9 cellular contexts compared by ENCODE assay signal in the genomic region with DNA sequence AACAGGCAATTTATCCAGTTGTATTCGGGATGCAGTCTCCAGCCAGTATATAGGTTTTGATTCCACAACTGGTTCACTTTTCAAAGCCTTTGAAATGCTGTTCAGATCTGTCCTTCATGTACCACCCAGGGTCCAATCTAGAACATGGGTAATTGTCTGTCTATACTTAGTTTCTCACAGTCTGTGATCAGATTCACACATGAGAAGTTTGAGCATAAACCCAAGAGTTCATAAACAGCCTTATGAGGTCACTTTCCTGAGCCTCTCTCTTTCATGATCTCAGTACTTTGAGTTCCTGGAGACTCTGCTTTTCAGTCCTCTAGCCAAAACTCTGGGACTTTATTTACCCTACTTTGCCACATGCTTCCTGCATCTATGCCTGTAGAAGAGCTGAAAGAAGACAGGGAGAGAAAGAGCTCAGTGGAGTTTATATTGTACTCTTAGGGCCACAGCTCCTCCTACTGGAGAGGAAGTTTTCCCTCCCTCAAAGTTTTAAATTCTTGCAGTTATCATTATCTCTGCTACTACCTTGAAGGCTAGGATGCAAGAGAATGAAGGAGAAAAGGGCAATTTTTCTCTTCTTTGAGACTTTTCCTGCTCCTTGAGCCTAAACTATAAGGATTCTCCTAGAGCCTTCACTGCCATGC.
DNase-seq lines count a peak whose midpoint lies in the region; ATAC-seq and TF ChIP-seq lines count a peak whose summit lies in the region.
"Had no signal": no experiment of that assay in that cellular context is flagged by ENCODE, and none has a peak within 500 bp of the region (broad histone marks: within the 10 kb centered on the region; RNA-seq: fewer than 3 reads in every experiment).

No MANE protein-coding gene starts in this region.

- DNase-seq in D341Med (ENCODE audit: low spot score) = peak; percentile 30
- no peak for DNase-seq in Peyer's patch
- DNase-seq in esophagus muscularis mucosa (ENCODE audit: extremely low spot score) = no peak
- DNase-seq in osteoblast (ENCODE audit: insufficient read length, low spot score, missing footprints) = no peak
- DNase-seq in activated CD4-positive, CD25-positive, alpha-beta regulatory T cell treated with anti-CD3 and anti-CD28 coated beads, Interleukin-2, amount 50 U/mL, for 72 hours = no peak
- DNase-seq in activated CD4-positive, CD25-positive, alpha-beta regulatory T cell (lab: John Stamatoyannopoulos, UW) = no peak

- TF ChIP-seq POLR2A in Peyer's patch (IDR thresholded peaks at IDR 0.05) (no peak), esophagus muscularis mucosa (IDR thresholded peaks at IDR 0.05; ENCODE audit: low read depth) (no peak)

- H3K36me3 ChIP-seq in Peyer's patch = no peaks in the 10 kb centered on the region
- H3K36me3 ChIP-seq in esophagus muscularis mucosa = no peaks in the 10 kb centered on the region
- H3K36me3 ChIP-seq in osteoblast (ENCODE audit: insufficient read depth, low read length) = no peaks in the 10 kb centered on the region

- H3K4me3 ChIP-seq in Peyer's patch (no peak overlapping the region), esophagus muscularis mucosa (no peak overlapping the region), osteoblast (ENCODE audit: insufficient read depth, low read length) (no peak overlapping the region)
- H3K4me3 ChIP-seq: SK-N-MC had no signal

- H3K4me1 ChIP-seq in Peyer's patch = no peaks in the 10 kb centered on the region
- H3K4me1 ChIP-seq in esophagus muscularis mucosa = peaks cover 0 to 8% (median 0%) of the 10 kb centered on the region in 4 donors
- no peaks in the 10 kb centered on the region for H3K4me1 ChIP-seq in osteoblast (ENCODE audit: insufficient read depth, low read length)

- TF ChIP-seq CTCF in Peyer's patch (IDR thresholded peaks at IDR 0.05) = peak in 5 of 6 experiments; percentile 21 to 52 (median 42)
- TF ChIP-seq CTCF in esophagus muscularis mucosa (IDR thresholded peaks at IDR 0.05) = peak; percentile 49 to 65 (median 64)
- peak; percentile 71 for TF ChIP-seq CTCF in osteoblast (IDR thresholded peaks at IDR 0.05; ENCODE audit: extremely low read depth, low read depth, low read length)

- no peaks in the 10 kb centered on the region for H3K9me3 ChIP-seq in Peyer's patch
- H3K9me3 ChIP-seq in esophagus muscularis mucosa = peaks cover 0 to 6% (median 0%) of the 10 kb centered on the region in 4 donors
- no peaks in the 10 kb centered on the region for H3K9me3 ChIP-seq in osteoblast (ENCODE audit: low read depth, low read length)

- WGBS in esophagus muscularis mucosa = 97% methylated on average over 1 of the region's 1 CpG

- no peak for TF ChIP-seq EP300 in esophagus muscularis mucosa (IDR thresholded peaks at IDR 0.05)

- H3K27me3 ChIP-seq in Peyer's patch (no peaks in the 10 kb centered on the region), esophagus muscularis mucosa (no peaks in the 10 kb centered on the region), osteoblast (ENCODE audit: insufficient read depth, low read length) (no peaks in the 10 kb centered on the region)

- H3K27ac ChIP-seq in Peyer's patch = no peak overlapping the region
- H3K27ac ChIP-seq in esophagus muscularis mucosa (replicated peaks in 1 of 4) = no peak overlapping the region
- H3K27ac ChIP-seq in osteoblast (ENCODE audit: low read depth, low read length) = no peak overlapping the region
- H3K27ac ChIP-seq: SK-N-MC had no signal

- ATAC-seq in GM21515 (IDR thresholded peaks at IDR 0.05; ENCODE audit: unreplicated experiment) = peak; percentile 61
- no peak for ATAC-seq in HG02623 (IDR thresholded peaks at IDR 0.05; ENCODE audit: unreplicated experiment)

- H3K79me2 ChIP-seq in osteoblast (ENCODE audit: insufficient read depth, low read length) = peaks cover 38% of the 10 kb centered on the region

- no peak overlapping the region for H3K4me2 ChIP-seq in osteoblast (ENCODE audit: insufficient read depth, low read length)

- H4K20me1 ChIP-seq in osteoblast (ENCODE audit: insufficient read depth, low read length) = peaks cover 3% of the 10 kb centered on the region

- H2AFZ ChIP-seq in osteoblast (ENCODE audit: low read length) = no peak overlapping the region

- intact Hi-C loops in esophagus muscularis mucosa (cut with DNase I) = loop anchor here (5.0 to 10.0 kb wide), 2 partner anchors 709 to 756 kb away; no protein-coding TSS in a partner anchor
